ENCODE assay signal across 15 cellular contexts in genomic region chr2:219327719-219328118, GRCh38. TPM values are rescaled to one million over a fixed set of nuclear protein-coding genes. Genes with fewer than 3 reads are reported as not detected.
"Had no signal": no experiment of that assay in that cellular context is flagged by ENCODE, and none has a peak within 500 bp of the region (broad histone marks: within the 10 kb centered on the region; RNA-seq: fewer than 3 reads in every experiment).

No MANE protein-coding gene starts in this region.

- ATAC-seq: esophagus mucosa, left colon had no signal

- H3K9me3 ChIP-seq: colonic mucosa, ovary, thoracic aorta had no signal

- H3K4me3 Mint-ChIP-seq: activated CD4-positive, alpha-beta T cell treated with anti-CD3 and anti-CD28 coated beads, Interleukin-2, amount 10 ng/mL, durations not matched to agents 7 days and 5 days; activated naive CD8-positive, alpha-beta T cell treated with anti-CD3 and anti-CD28 coated beads, Interleukin-2, amount 10 ng/mL, durations not matched to agents 7 days and 5 days; activated T-helper 1 cell treated with anti-CD3 and anti-CD28 coated beads, Interleukin-12 subunit alpha, Interleukin-12 subunit beta, Interleukin-2, Interleukin-4 antibody, amounts not matched to agents 30 ng/mL and 10 ng/mL and 1 ng/mL, durations not matched to agents 14 hours and 24 hours and 36 hours had no signal

- H3K4me1 Mint-ChIP-seq: activated CD4-positive, alpha-beta T cell treated with anti-CD3 and anti-CD28 coated beads, Interleukin-2, amount 10 ng/mL, durations not matched to agents 7 days and 5 days had no signal

- H3K27ac ChIP-seq: colonic mucosa, ovary, thoracic aorta had no signal

- H3K36me3 Mint-ChIP-seq: activated naive CD8-positive, alpha-beta T cell treated with anti-CD3 and anti-CD28 coated beads, Interleukin-2, amount 10 ng/mL, durations not matched to agents 7 days and 5 days; brain had no signal

- H3K27me3 ChIP-seq: ovary had no signal

- H3K4me1 ChIP-seq: colonic mucosa had no signal

- H3K27ac Mint-ChIP-seq: activated CD4-positive, alpha-beta T cell treated with anti-CD3 and anti-CD28 coated beads, Interleukin-2, amount 10 ng/mL, durations not matched to agents 7 days and 5 days; activated naive CD8-positive, alpha-beta T cell treated with anti-CD3 and anti-CD28 coated beads, Interleukin-2, amount 10 ng/mL, durations not matched to agents 7 days and 5 days; activated T-helper 1 cell treated with anti-CD3 and anti-CD28 coated beads, Interleukin-12 subunit alpha, Interleukin-12 subunit beta, Interleukin-2, Interleukin-4 antibody, amounts not matched to agents 30 ng/mL and 10 ng/mL and 1 ng/mL, durations not matched to agents 14 hours and 24 hours and 36 hours had no signal

- DNase-seq: activated CD4-positive, alpha-beta T cell treated with anti-CD3 and anti-CD28 coated beads, Interleukin-2, amount 10 ng/mL, durations not matched to agents 7 days and 5 days; activated CD8-positive, alpha-beta memory T cell treated with anti-CD3 and anti-CD28 coated beads for 24 hours; activated naive CD8-positive, alpha-beta T cell treated with anti-CD3 and anti-CD28 coated beads, Interleukin-2, amount 10 ng/mL, durations not matched to agents 7 days and 5 days; central memory CD4-positive, alpha-beta T cell; colonic mucosa; left colon; ovary; stimulated activated CD4-positive, alpha-beta T cell treated with anti-CD3 and anti-CD28 coated beads, Interleukin-12 subunit alpha, Interleukin-12 subunit beta, amount 100 ng/mL, for 4 hours; stimulated activated CD4-positive, alpha-beta T cell treated with anti-CD3 and anti-CD28 coated beads, Interleukin-2, amount 100 ng/mL, for 24 hours had no signal

- H3K4me3 ChIP-seq: colonic mucosa, ovary, thoracic aorta had no signal

- H3K36me3 ChIP-seq: colonic mucosa, ovary, thoracic aorta had no signal

- H3K9me3 Mint-ChIP-seq: activated T-helper 1 cell treated with anti-CD3 and anti-CD28 coated beads, Interleukin-12 subunit alpha, Interleukin-12 subunit beta, Interleukin-2, Interleukin-4 antibody, amounts not matched to agents 30 ng/mL and 10 ng/mL and 1 ng/mL, durations not matched to agents 14 hours and 24 hours and 36 hours had no signal

RNA-seq across cellular contexts. Expression of gene RESP18, which starts 4.8 kb away (rescaled TPM):
- total RNA-seq: activated CD4-positive, alpha-beta T cell treated with anti-CD3 and anti-CD28 coated beads, Interleukin-2, amount 10 ng/mL, durations not matched to agents 7 days and 5 days; activated naive CD8-positive, alpha-beta T cell treated with anti-CD3 and anti-CD28 coated beads, Interleukin-2, amount 10 ng/mL, durations not matched to agents 7 days and 5 days; activated T-helper 1 cell treated with anti-CD3 and anti-CD28 coated beads, Interleukin-12 subunit alpha, Interleukin-12 subunit beta, Interleukin-2, Interleukin-4 antibody, amounts not matched to agents 30 ng/mL and 10 ng/mL and 1 ng/mL, durations not matched to agents 14 hours and 24 hours and 36 hours; colonic mucosa; esophagus mucosa; left colon; lung microvascular endothelial cell; ovary; thoracic aorta; ureter had no signal
- polyA plus RNA-seq: ovary had no signal

RNA-seq across cellular contexts. Expression of gene PTPRN, which starts 18.5 kb away (rescaled TPM):
- total RNA-seq: activated CD4-positive, alpha-beta T cell treated with anti-CD3 and anti-CD28 coated beads, Interleukin-2, amount 10 ng/mL, durations not matched to agents 7 days and 5 days; activated naive CD8-positive, alpha-beta T cell treated with anti-CD3 and anti-CD28 coated beads, Interleukin-2, amount 10 ng/mL, durations not matched to agents 7 days and 5 days; esophagus mucosa; lung microvascular endothelial cell; thoracic aorta; ureter had no signal
